Comparison of ENCODE assay signal across 20 cellular contexts in genomic region chrX:71640002-71640401, GRCh38. TPM values are rescaled to one million over a fixed set of nuclear protein-coding genes. Genes with fewer than 3 reads are reported as not detected.
DNase-seq lines count a peak whose midpoint lies in the region; ATAC-seq, FAIRE-seq and TF ChIP-seq lines count a peak whose summit lies in the region.
"Had no signal": no experiment of that assay in that cellular context is flagged by ENCODE, and none has a peak within 500 bp of the region (broad histone marks: within the 10 kb centered on the region; RNA-seq: fewer than 3 reads in every experiment).

No MANE protein-coding gene starts in this region.

- H4K20me1 ChIP-seq in HepG2 (ENCODE audit: insufficient read depth, low read length): no peaks in the 10 kb centered on the region

- H2AFZ ChIP-seq in HepG2 (ENCODE audit: low read length): no peak overlapping the region

- TF ChIP-seq EP300 in HepG2 (IDR thresholded peaks at IDR 0.05; ENCODE audit: low read depth in 2 of 2, low read length in 2 of 2) (no peak), HepG2 (CRISPR knock-in tag; IDR thresholded peaks at IDR 0.05; ENCODE audit: borderline replicate concordance) (no peak)

- H3K36me3 ChIP-seq in CD4-positive, alpha-beta memory T cell (ENCODE audit: insufficient read depth, low read length): no peaks in the 10 kb centered on the region
- no peaks in the 10 kb centered on the region for H3K36me3 ChIP-seq in naive thymus-derived CD4-positive, alpha-beta T cell (ENCODE audit: control insufficient read depth in 2 of 3, insufficient read depth in 3 of 3, low read length in 3 of 3)
- H3K36me3 ChIP-seq in HepG2 (replicated peaks in 1 of 2; ENCODE audit: control insufficient read depth in 1 of 2, insufficient read depth in 2 of 2, low read length in 2 of 2): no peaks in the 10 kb centered on the region
- H3K36me3 ChIP-seq: BE2C had no signal

- BruUV-seq in HepG2 (replicated peaks; lab: Mats Ljungman, UMichigan): no TSS peak

- WGBS in HepG2 (ENCODE audit: low lambda C conversion rate): 54% methylated on average over 4 of the region's 4 CpGs

- FAIRE-seq in HepG2 (lab: Jason Lieb, UNC): no peak
- FAIRE-seq: A549, GM12892, HTR-8/SVneo, K562 had no signal

- intact Hi-C loops in CD4-positive, alpha-beta T cell (cut with DNase I, micrococcal nuclease): no loop called here
- intact Hi-C loops in CD4-positive, alpha-beta memory T cell (cut with micrococcal nuclease): no loop called here
- intact Hi-C loops in naive thymus-derived CD4-positive, alpha-beta T cell (cut with micrococcal nuclease): no loop called here
- intact Hi-C loops in HepG2 (cut with micrococcal nuclease; ENCODE audit: unreplicated experiment): no loop called here

- CTCF ChIA-PET in CD4-positive, alpha-beta T cell (lab: Charles Lee): no interaction called here
- CTCF ChIA-PET in CD4-positive, alpha-beta memory T cell (lab: Charles Lee; ENCODE audit: partially characterized antibody): interaction anchor here (1.2 to 1.8 kb wide), 2 partner anchors 17 to 55 kb away, joined by 3 to 6 read pairs; no protein-coding TSS in a partner anchor
- CTCF ChIA-PET in T-cell (lab: Charles Lee) (no interaction called here), HepG2 (lab: Yijun Ruan, JAX; ENCODE audit: low intra/inter-chr PET ratio, low total read pairs) (no interaction called here)
- CTCF ChIA-PET in naive thymus-derived CD4-positive, alpha-beta T cell (lab: Charles Lee): no interaction called here

- POLR2A ChIA-PET in CD4-positive, alpha-beta T cell (lab: Charles Lee): no interaction called here
- POLR2A ChIA-PET in CD4-positive, alpha-beta memory T cell (lab: Charles Lee; ENCODE audit: partially characterized antibody): interaction anchor here (5.8 kb wide), 1 partner anchor 23 kb away, joined by 63 read pairs; the partner anchor contains the start of gene CXCR3
- POLR2A ChIA-PET in T-cell (lab: Charles Lee): no interaction called here
- POLR2A ChIA-PET in naive thymus-derived CD4-positive, alpha-beta T cell (lab: Charles Lee): interaction anchor here (1.0 kb wide), 1 partner anchor 25 kb away, joined by 3 read pairs; no protein-coding TSS in a partner anchor
- POLR2A ChIA-PET in HepG2 (lab: Yijun Ruan, JAX): no interaction called here

- no peaks in the 10 kb centered on the region for H3K36me3 Mint-ChIP-seq in CD4-positive, alpha-beta T cell (ENCODE audit: low read depth)
- no peaks in the 10 kb centered on the region for H3K36me3 Mint-ChIP-seq in CD4-positive, alpha-beta memory T cell
- no peaks in the 10 kb centered on the region for H3K36me3 Mint-ChIP-seq in T-cell
- peaks cover 0 to 2% (median 0%) of the 10 kb centered on the region in 5 donors for H3K36me3 Mint-ChIP-seq in naive thymus-derived CD4-positive, alpha-beta T cell

- no peaks in the 10 kb centered on the region for H3K27me3 Mint-ChIP-seq in CD4-positive, alpha-beta T cell
- H3K27me3 Mint-ChIP-seq in CD4-positive, alpha-beta memory T cell: no peaks in the 10 kb centered on the region
- H3K27me3 Mint-ChIP-seq in T-cell: no peaks in the 10 kb centered on the region
- no peaks in the 10 kb centered on the region for H3K27me3 Mint-ChIP-seq in naive thymus-derived CD4-positive, alpha-beta T cell

- no peaks in the 10 kb centered on the region for H3K9me3 Mint-ChIP-seq in CD4-positive, alpha-beta T cell
- H3K9me3 Mint-ChIP-seq in CD4-positive, alpha-beta memory T cell: no peaks in the 10 kb centered on the region
- H3K9me3 Mint-ChIP-seq in T-cell: no peaks in the 10 kb centered on the region
- no peaks in the 10 kb centered on the region for H3K9me3 Mint-ChIP-seq in naive thymus-derived CD4-positive, alpha-beta T cell
- H3K9me3 Mint-ChIP-seq: HFFc6 had no signal

- no peak overlapping the region for H3K4me3 ChIP-seq in CD4-positive, alpha-beta memory T cell (ENCODE audit: low read length in 2 of 2)
- H3K4me3 ChIP-seq in naive thymus-derived CD4-positive, alpha-beta T cell (ENCODE audit: low read length): no peak overlapping the region
- no peak overlapping the region for H3K4me3 ChIP-seq in HepG2 (replicated peaks in 1 of 3; ENCODE audit: insufficient read depth in 1 of 3, low read depth in 2 of 3, low read length in 3 of 3)
- H3K4me3 ChIP-seq: A549, K562 had no signal

- H3K79me2 ChIP-seq in HepG2 (ENCODE audit: insufficient read depth, low read length): no peaks in the 10 kb centered on the region

- H3K9me3 ChIP-seq in CD4-positive, alpha-beta T cell (ENCODE audit: control insufficient read depth, low read length): no peaks in the 10 kb centered on the region
- no peaks in the 10 kb centered on the region for H3K9me3 ChIP-seq in CD4-positive, alpha-beta memory T cell (ENCODE audit: control insufficient read depth in 1 of 2, low read length in 2 of 2)
- H3K9me3 ChIP-seq in naive thymus-derived CD4-positive, alpha-beta T cell (ENCODE audit: control insufficient read depth in 2 of 3, low read length in 3 of 3): no peaks in the 10 kb centered on the region
- H3K9me3 ChIP-seq in HepG2 (ENCODE audit: low read length): no peaks in the 10 kb centered on the region
- H3K9me3 ChIP-seq: A549, BE2C had no signal

- H3K27ac Mint-ChIP-seq in CD4-positive, alpha-beta T cell: no peak overlapping the region
- no peak overlapping the region for H3K27ac Mint-ChIP-seq in CD4-positive, alpha-beta memory T cell
- H3K27ac Mint-ChIP-seq in T-cell: no peak overlapping the region
- H3K27ac Mint-ChIP-seq in naive thymus-derived CD4-positive, alpha-beta T cell: no peak overlapping the region
- H3K27ac Mint-ChIP-seq: HFFc6 had no signal

- H3K4me3 Mint-ChIP-seq in CD4-positive, alpha-beta T cell: no peak overlapping the region
- H3K4me3 Mint-ChIP-seq in CD4-positive, alpha-beta memory T cell: no peak overlapping the region
- H3K4me3 Mint-ChIP-seq in T-cell: no peak overlapping the region
- no peak overlapping the region for H3K4me3 Mint-ChIP-seq in naive thymus-derived CD4-positive, alpha-beta T cell
- H3K4me3 Mint-ChIP-seq: HFFc6 had no signal

- no peak overlapping the region for H3K27ac ChIP-seq in CD4-positive, alpha-beta T cell (ENCODE audit: low read depth, low read length)
- no peak overlapping the region for H3K27ac ChIP-seq in CD4-positive, alpha-beta memory T cell (ENCODE audit: low read depth, low read length)
- H3K27ac ChIP-seq in naive thymus-derived CD4-positive, alpha-beta T cell (ENCODE audit: low read depth, low read length): no peak overlapping the region
- H3K27ac ChIP-seq in HepG2 (ENCODE audit: extremely low read length, insufficient read depth, low read length): no peak overlapping the region
- H3K27ac ChIP-seq: A549, C4-2B had no signal

- ATAC-seq in CD4-positive, alpha-beta T cell (ENCODE audit: poor library complexity): peak; percentile 50
- ATAC-seq in T-cell (replicated peaks in 1 of 4): peak; percentile 57 to 81 (median 76)
- peak; percentile 66 for ATAC-seq in naive thymus-derived CD4-positive, alpha-beta T cell
- ATAC-seq in HepG2: no peak
- ATAC-seq: A549, K562 had no signal

- no peak for DNase-seq in CD4-positive, alpha-beta T cell
- DNase-seq in CD4-positive, alpha-beta memory T cell: peak in 3 of 5 donors; percentile 37 to 56 (median 50)
- no peak for DNase-seq in T-cell
- peak in 4 of 9 donors; percentile 25 to 40 (median 26) for DNase-seq in naive thymus-derived CD4-positive, alpha-beta T cell
- DNase-seq in HepG2 (ENCODE audit: low spot score): no peak
- no peak for DNase-seq in DMS 273 (lab: John Stamatoyannopoulos, UW; ENCODE audit: unreplicated experiment)
- DNase-seq in NCI-H748 treated with DMSO at 0.1 percent for 48 hours (lab: John Stamatoyannopoulos, UW): no peak
- DNase-seq: BE2C, DMS 273 treated with DMSO at 0.1 percent for 48 hours, EL, GDM1, HCEC 1CT, HFFc6 had no signal

- no peak for TF ChIP-seq CTCF in CD4-positive, alpha-beta T cell (IDR thresholded peaks at IDR 0.05)
- TF ChIP-seq CTCF in HepG2 (CRISPR knock-in tag; IDR thresholded peaks at IDR 0.05): no peak

- no peak overlapping the region for H3K9ac ChIP-seq in HepG2 (ENCODE audit: insufficient read depth, low read depth, low read length)

- no peak overlapping the region for H3K4me2 ChIP-seq in HepG2 (ENCODE audit: low read depth, low read length)
- H3K4me2 ChIP-seq: A549 had no signal

- no peak for TF ChIP-seq POLR2A in HepG2 (IDR thresholded peaks at IDR 0.05; ENCODE audit: insufficient read depth in 1 of 2, low read depth in 2 of 2, low read length in 2 of 2)

- H3K4me1 Mint-ChIP-seq in CD4-positive, alpha-beta T cell (ENCODE audit: low read depth): peaks cover 17% of the 10 kb centered on the region
- H3K4me1 Mint-ChIP-seq in CD4-positive, alpha-beta memory T cell: peaks cover 8 to 19% (median 15%) of the 10 kb centered on the region in 4 donors
- peaks cover 14 to 18% (median 15%) of the 10 kb centered on the region in 3 donors for H3K4me1 Mint-ChIP-seq in T-cell
- H3K4me1 Mint-ChIP-seq in naive thymus-derived CD4-positive, alpha-beta T cell: peaks cover 3 to 19% (median 17%) of the 10 kb centered on the region in 7 donors

- H3K27me3 ChIP-seq in CD4-positive, alpha-beta T cell (ENCODE audit: control insufficient read depth, insufficient read depth, low read length): no peaks in the 10 kb centered on the region
- no peaks in the 10 kb centered on the region for H3K27me3 ChIP-seq in CD4-positive, alpha-beta memory T cell (ENCODE audit: insufficient read depth, low read length)
- H3K27me3 ChIP-seq in naive thymus-derived CD4-positive, alpha-beta T cell (ENCODE audit: control insufficient read depth in 2 of 2, insufficient read depth in 2 of 2, low read length in 2 of 2): no peaks in the 10 kb centered on the region
- no peaks in the 10 kb centered on the region; a peak in 1 of 5 replicates for H3K27me3 ChIP-seq in HepG2 (ENCODE audit: control insufficient read depth in 1 of 2, insufficient read depth in 2 of 2, low read length in 2 of 2)
- H3K27me3 ChIP-seq: BE2C had no signal

- no peak for TF ChIP-seq RAD21 in HepG2 (CRISPR knock-in tag; IDR thresholded peaks at IDR 0.05)

- peaks cover 42% of the 10 kb centered on the region for H3K4me1 ChIP-seq in CD4-positive, alpha-beta memory T cell (ENCODE audit: insufficient read depth, low read length)
- H3K4me1 ChIP-seq in naive thymus-derived CD4-positive, alpha-beta T cell (ENCODE audit: control insufficient read depth in 2 of 2, insufficient read depth in 2 of 2, low read length in 2 of 2): peaks cover 15 to 26% of the 10 kb centered on the region in 2 donors
- peaks cover 18% of the 10 kb centered on the region for H3K4me1 ChIP-seq in HepG2 (ENCODE audit: insufficient read depth, low read length)
- H3K4me1 ChIP-seq: A549, BE2C had no signal

- in situ Hi-C loops in HepG2 (cut with HindIII; ENCODE audit: extremely low pct_ligation_motif_present, low pct_unique_long_range_greater_than_20kb): no loop called here

RNA-seq across cellular contexts. Expression of gene CXCR3, which starts 21.7 kb away (rescaled TPM):
- total RNA-seq in CD4-positive, alpha-beta T cell: 10 to 100 TPM; 19.5 to 22.0 TPM
- total RNA-seq in CD4-positive, alpha-beta memory T cell: 10 to 100 TPM; 28.5 to 32.5 TPM
- polyA plus RNA-seq in CD4-positive, alpha-beta memory T cell: 100 to 1,000 TPM in 1 of 2 donors, 10 to 100 TPM in 1; 45.6 to 153 TPM
- total RNA-seq in T-cell: 10 to 100 TPM; 12.5 to 41.5 (median 17.6) TPM
- 10 to 100 TPM in 1 of 5 experiments, 1 to 10 TPM in 4; 1.1 to 70.5 (median 1.5) TPM for total RNA-seq in naive thymus-derived CD4-positive, alpha-beta T cell
- polyA plus RNA-seq in naive thymus-derived CD4-positive, alpha-beta T cell: 1 to 10 TPM in 1 of 2 donors, under 1 TPM in 1; 0.84 to 1.5 TPM
- 0.17 and 0.18 TPM in 2 replicates for total RNA-seq in HepG2 (2016; rRNA removed; fragmentation: Illumina TruSeq; extraction: Trizol)
- total RNA-seq in HepG2 (2016; cell fraction: cytosol; rRNA removed; fragmentation: Illumina TruSeq; extraction: Trizol; ENCODE audit: low read depth): 0.18 and 0.20 TPM in 2 replicates
- total RNA-seq in HepG2 (2016; cell fraction: insoluble cytoplasmic fraction; rRNA removed; fragmentation: Illumina TruSeq; extraction: Trizol): 0.13 TPM in 1 of 2 replicates, not detected in the other
- 0.10 and 0.15 TPM in 2 replicates for total RNA-seq in HepG2 (2016; cell fraction: membrane; rRNA removed; fragmentation: Illumina TruSeq; extraction: Trizol)
- 0.22 and 0.37 TPM in 2 replicates for total RNA-seq in HepG2 (2016; cell fraction: nucleus; rRNA removed; fragmentation: Illumina TruSeq; extraction: Trizol)
- not detected in 2 replicates for polyA plus RNA-seq in HepG2 (2011; rRNA removed)
- polyA plus RNA-seq in HepG2 (2011; cell fraction: cytosol; rRNA removed): not detected in 2 replicates
- 0.07 TPM in 1 of 2 replicates, not detected in the other for polyA plus RNA-seq in HepG2 (2011; cell fraction: nucleus; rRNA removed)
- not detected in 2 replicates for polyA plus RNA-seq in HepG2 (2012)
- 0.08 and 0.09 TPM in 2 replicates for polyA plus RNA-seq in HepG2 (2016; cell fraction: cytosol; fragmentation: Illumina TruSeq; extraction: Trizol; ENCODE audit: low read depth)
- 0.32 TPM in 1 of 2 replicates, not detected in the other for polyA plus RNA-seq in HepG2 (2016; cell fraction: insoluble cytoplasmic fraction; fragmentation: Illumina TruSeq; extraction: Trizol; ENCODE audit: low read depth)
- 0.15 and 0.27 TPM in 2 replicates for polyA plus RNA-seq in HepG2 (2016; cell fraction: membrane; fragmentation: Illumina TruSeq; extraction: Trizol; ENCODE audit: low read depth)
- 0.28 and 0.29 TPM in 2 replicates for polyA plus RNA-seq in HepG2 (2016; cell fraction: nucleus; fragmentation: Illumina TruSeq; extraction: Trizol; ENCODE audit: insufficient read depth, low read depth)
- polyA minus RNA-seq in HepG2 (2011; rRNA and poly(A)+ RNA removed; ENCODE audit: low replicate concordance): 0.30 TPM in 1 of 2 replicates, not detected in the other
- polyA minus RNA-seq in HepG2 (2011; cell fraction: cytosol; rRNA and poly(A)+ RNA removed): not detected in 2 replicates
- not detected in 2 replicates for polyA minus RNA-seq in HepG2 (2011; cell fraction: nucleus; rRNA and poly(A)+ RNA removed)
- total RNA-seq: H4, HFFc6, K562 had no signal
- polyA plus RNA-seq: A549, AG04450, K562 had no signal

Comparison
In these comparisons a context has a peak if more than half of its experiments do, and no peak if none do; other contexts are left out.
1. DNase-seq: peak in CD4-positive, alpha-beta memory T cell (3 of 5); none in CD4-positive, alpha-beta T cell (0 of 10), T-cell (0 of 34), HepG2 (single experiment), DMS 273 (single experiment) and NCI-H748 treated with DMSO at 0.1 percent for 48 hours (single experiment).
2. POLR2A ChIA-PET loops: an anchor here in CD4-positive, alpha-beta memory T cell (5.8 kb wide) and naive thymus-derived CD4-positive, alpha-beta T cell (1.0 kb wide); none called in CD4-positive, alpha-beta T cell, T-cell and HepG2.